ENCODE assay signal across 40 cellular contexts in genomic region chr10:126647116-126647515, GRCh38. TPM values are rescaled to one million over a fixed set of nuclear protein-coding genes. Genes with fewer than 3 reads are reported as not detected.
"Had no signal": no experiment of that assay in that cellular context is flagged by ENCODE, and none has a peak within 500 bp of the region (broad histone marks: within the 10 kb centered on the region; RNA-seq: fewer than 3 reads in every experiment).

No MANE protein-coding gene starts in this region.

- H3K4me1 Mint-ChIP-seq: activated CD4-positive, alpha-beta T cell treated with anti-CD3 and anti-CD28 coated beads for 36 hours; activated CD4-positive, alpha-beta T cell treated with anti-CD3 and anti-CD28 coated beads, Interleukin-2, amount 10 ng/mL, durations not matched to agents 24 days and 14 days; activated CD8-positive, alpha-beta memory T cell treated with anti-CD3 and anti-CD28 coated beads, Interleukin-2, amount 10 ng/mL, durations not matched to agents 7 days and 5 days; activated naive CD4-positive, alpha-beta T cell treated with anti-CD3 and anti-CD28 coated beads, Interleukin-2, amount 50 U/mL, for 24 hours; activated naive CD8-positive, alpha-beta T cell treated with anti-CD3 and anti-CD28 coated beads for 36 hours; activated naive CD8-positive, alpha-beta T cell treated with anti-CD3 and anti-CD28 coated beads, Interleukin-2, amount 50 U/mL, for 24 hours; central memory CD8-positive, alpha-beta T cell; T-helper 17 cell had no signal

- H3K9me3 ChIP-seq: adrenal gland, esophagus muscularis mucosa, gastrocnemius medialis, heart left ventricle had no signal

- H3K27me3 ChIP-seq: adrenal gland, esophagus muscularis mucosa, foreskin keratinocyte, gastrocnemius medialis, heart left ventricle had no signal

- DNase-seq: activated CD4-positive, alpha-beta memory T cell treated with anti-CD3 and anti-CD28 coated beads for 36 hours; activated CD4-positive, alpha-beta T cell treated with anti-CD3 and anti-CD28 coated beads for 36 hours; activated CD4-positive, alpha-beta T cell treated with anti-CD3 and anti-CD28 coated beads, Interleukin-2, amount 10 ng/mL, durations not matched to agents 24 days and 14 days; activated CD4-positive, CD25-positive, alpha-beta regulatory T cell; activated CD4-positive, CD25-positive, alpha-beta regulatory T cell treated with anti-CD3 and anti-CD28 coated beads, Interleukin-2, amount 50 U/mL, for 72 hours; activated CD8-positive, alpha-beta memory T cell treated with anti-CD3 and anti-CD28 coated beads, Interleukin-2, amount 10 ng/mL, durations not matched to agents 7 days and 5 days; activated CD8-positive, alpha-beta memory T cell treated with anti-CD3 and anti-CD28 coated beads, Interleukin-2, amount 50 U/mL, for 4 hours; activated CD8-positive, alpha-beta T cell treated with anti-CD3 and anti-CD28 coated beads, Interleukin-2, amount 10 ng/mL, durations not matched to agents 7 days and 5 days; activated effector memory CD4-positive, alpha-beta T cell treated with anti-CD3 and anti-CD28 coated beads, Interleukin-2, amount 50 U/mL, for 16 hours; activated naive CD4-positive, alpha-beta T cell treated with anti-CD3 and anti-CD28 coated beads for 36 hours; activated naive CD8-positive, alpha-beta T cell treated with anti-CD3 and anti-CD28 coated beads for 36 hours; activated naive CD8-positive, alpha-beta T cell treated with anti-CD3 and anti-CD28 coated beads, Interleukin-2, amount 50 U/mL, for 24 hours; activated T-cell treated with anti-CD3 and anti-CD28 coated beads, Interleukin-2, amount 50 U/mL, for 1 hour; activated T-cell treated with anti-CD3 and anti-CD28 coated beads, Interleukin-2, amount 50 U/mL, for 48 hours; adrenal gland; amygdala; aorta; effector CD4-positive, alpha-beta T cell; effector memory CD8-positive, alpha-beta T cell; erythroblast; foreskin keratinocyte; gastrocnemius medialis; glutamatergic neuron; heart left ventricle; T-helper 1 cell; T-helper 17 cell; T1000 had no signal

- FAIRE-seq: bronchial epithelial cell had no signal

- H3K9me3 Mint-ChIP-seq: activated naive CD4-positive, alpha-beta T cell treated with anti-CD3 and anti-CD28 coated beads for 36 hours; activated naive CD4-positive, alpha-beta T cell treated with anti-CD3 and anti-CD28 coated beads, Interleukin-2, amount 50 U/mL, for 24 hours; activated naive CD8-positive, alpha-beta T cell treated with anti-CD3 and anti-CD28 coated beads for 36 hours; T-helper 2 cell treated with Interferon-gamma antibody and Interleukin-4, amounts not matched to agents 5 μg/mL and 100 μg/mL, for 36 hours had no signal

- H3K4me3 ChIP-seq: adrenal gland, coronary artery, esophagus muscularis mucosa, gastrocnemius medialis, heart left ventricle had no signal

- H3K27ac Mint-ChIP-seq: activated CD4-positive, alpha-beta memory T cell treated with anti-CD3 and anti-CD28 coated beads for 36 hours; activated CD4-positive, alpha-beta T cell treated with anti-CD3 and anti-CD28 coated beads for 36 hours; activated CD4-positive, alpha-beta T cell treated with anti-CD3 and anti-CD28 coated beads, Interleukin-2, amount 10 ng/mL, durations not matched to agents 24 days and 14 days; activated CD8-positive, alpha-beta memory T cell treated with anti-CD3 and anti-CD28 coated beads, Interleukin-2, amount 10 ng/mL, durations not matched to agents 7 days and 5 days; activated CD8-positive, alpha-beta T cell treated with anti-CD3 and anti-CD28 coated beads, Interleukin-2, amount 10 ng/mL, durations not matched to agents 7 days and 5 days; activated naive CD4-positive, alpha-beta T cell treated with anti-CD3 and anti-CD28 coated beads for 36 hours; activated naive CD4-positive, alpha-beta T cell treated with anti-CD3 and anti-CD28 coated beads, Interleukin-2, amount 50 U/mL, for 24 hours; activated naive CD8-positive, alpha-beta T cell treated with anti-CD3 and anti-CD28 coated beads for 36 hours; activated naive CD8-positive, alpha-beta T cell treated with anti-CD3 and anti-CD28 coated beads, Interleukin-2, amount 50 U/mL, for 24 hours; activated T-helper 1 cell treated with anti-CD3 and anti-CD28 coated beads, Interleukin-12 subunit alpha, Interleukin-12 subunit beta, Interleukin-2, Interleukin-4 antibody, amounts not matched to agents 30 ng/mL and 10 ng/mL and 1 ng/mL, durations not matched to agents 14 hours and 24 hours and 36 hours; activated T-helper 2 cell treated with anti-CD3 and anti-CD28 coated beads, Interferon-gamma antibody, Interleukin-2, Interleukin-4, amounts not matched to agents 10 μg/mL and 5 μg/mL and 100 μg/mL, durations not matched to agents 14 hours and 24 hours and 36 hours; dendritic cell treated with granulocyte-macrophage colony-stimulating factor and Interleukin-4, amounts not matched to agents 40 ng/mL and 50 ng/mL, for 4 days; effector memory CD8-positive, alpha-beta T cell; T-helper 17 cell; T-helper 2 cell treated with Interferon-gamma antibody and Interleukin-4, amounts not matched to agents 5 μg/mL and 100 μg/mL, for 36 hours had no signal

- H3K36me3 ChIP-seq: adrenal gland, esophagus muscularis mucosa, gastrocnemius medialis, heart left ventricle had no signal

- H3K4me3 Mint-ChIP-seq: activated CD4-positive, alpha-beta memory T cell treated with anti-CD3 and anti-CD28 coated beads for 36 hours; activated CD4-positive, alpha-beta T cell treated with anti-CD3 and anti-CD28 coated beads for 36 hours; activated CD4-positive, alpha-beta T cell treated with anti-CD3 and anti-CD28 coated beads, Interleukin-2, amount 10 ng/mL, durations not matched to agents 24 days and 14 days; activated CD8-positive, alpha-beta memory T cell treated with anti-CD3 and anti-CD28 coated beads, Interleukin-2, amount 10 ng/mL, durations not matched to agents 7 days and 5 days; activated CD8-positive, alpha-beta T cell treated with anti-CD3 and anti-CD28 coated beads, Interleukin-2, amount 10 ng/mL, durations not matched to agents 7 days and 5 days; activated naive CD4-positive, alpha-beta T cell treated with anti-CD3 and anti-CD28 coated beads for 36 hours; activated naive CD4-positive, alpha-beta T cell treated with anti-CD3 and anti-CD28 coated beads, Interleukin-2, amount 50 U/mL, for 24 hours; activated naive CD8-positive, alpha-beta T cell treated with anti-CD3 and anti-CD28 coated beads for 36 hours; activated naive CD8-positive, alpha-beta T cell treated with anti-CD3 and anti-CD28 coated beads, Interleukin-2, amount 50 U/mL, for 24 hours; activated T-helper 1 cell treated with anti-CD3 and anti-CD28 coated beads, Interleukin-12 subunit alpha, Interleukin-12 subunit beta, Interleukin-2, Interleukin-4 antibody, amounts not matched to agents 30 ng/mL and 10 ng/mL and 1 ng/mL, durations not matched to agents 14 hours and 24 hours and 36 hours; brain; central memory CD8-positive, alpha-beta T cell; dendritic cell treated with granulocyte-macrophage colony-stimulating factor and Interleukin-4, amounts not matched to agents 40 ng/mL and 50 ng/mL, for 4 days; effector memory CD8-positive, alpha-beta T cell; T-helper 17 cell; T-helper 2 cell treated with Interferon-gamma antibody and Interleukin-4, amounts not matched to agents 5 μg/mL and 100 μg/mL, for 36 hours had no signal

- H3K36me3 Mint-ChIP-seq: activated CD4-positive, alpha-beta memory T cell treated with anti-CD3 and anti-CD28 coated beads for 36 hours; activated naive CD4-positive, alpha-beta T cell treated with anti-CD3 and anti-CD28 coated beads, Interleukin-2, amount 50 U/mL, for 24 hours; activated naive CD8-positive, alpha-beta T cell treated with anti-CD3 and anti-CD28 coated beads for 36 hours; brain had no signal

- ATAC-seq: activated CD4-positive, alpha-beta T cell treated with anti-CD3 and anti-CD28 coated beads for 36 hours; activated CD8-positive, alpha-beta memory T cell treated with anti-CD3 and anti-CD28 coated beads, Interleukin-2, amount 10 ng/mL, durations not matched to agents 7 days and 5 days; activated CD8-positive, alpha-beta T cell treated with anti-CD3 and anti-CD28 coated beads, Interleukin-2, amount 10 ng/mL, durations not matched to agents 7 days and 5 days; activated naive CD8-positive, alpha-beta T cell treated with anti-CD3 and anti-CD28 coated beads, Interleukin-2, amount 50 U/mL, for 24 hours; effector memory CD8-positive, alpha-beta T cell; gastrocnemius medialis; heart left ventricle; T-helper 17 cell had no signal

- H3K27ac ChIP-seq: adrenal gland, coronary artery, esophagus muscularis mucosa, foreskin keratinocyte, gastrocnemius medialis, heart left ventricle had no signal

- H3K27me3 Mint-ChIP-seq: activated CD4-positive, alpha-beta memory T cell treated with anti-CD3 and anti-CD28 coated beads for 36 hours; activated CD4-positive, alpha-beta T cell treated with anti-CD3 and anti-CD28 coated beads, Interleukin-2, amount 10 ng/mL, durations not matched to agents 24 days and 14 days; activated CD8-positive, alpha-beta memory T cell treated with anti-CD3 and anti-CD28 coated beads, Interleukin-2, amount 10 ng/mL, durations not matched to agents 7 days and 5 days; activated naive CD4-positive, alpha-beta T cell treated with anti-CD3 and anti-CD28 coated beads, Interleukin-2, amount 50 U/mL, for 24 hours; activated naive CD8-positive, alpha-beta T cell treated with anti-CD3 and anti-CD28 coated beads for 36 hours; activated naive CD8-positive, alpha-beta T cell treated with anti-CD3 and anti-CD28 coated beads, Interleukin-2, amount 50 U/mL, for 24 hours; central memory CD8-positive, alpha-beta T cell; dendritic cell treated with granulocyte-macrophage colony-stimulating factor and Interleukin-4, amounts not matched to agents 40 ng/mL and 50 ng/mL, for 4 days; effector memory CD8-positive, alpha-beta T cell; T-helper 17 cell had no signal

- H3K4me1 ChIP-seq: adrenal gland, esophagus muscularis mucosa, gastrocnemius medialis, heart left ventricle had no signal

RNA-seq across cellular contexts. Expression of gene C10orf90, which starts 23.4 kb away (rescaled TPM):
- total RNA-seq: activated CD4-positive, alpha-beta memory T cell treated with anti-CD3 and anti-CD28 coated beads for 36 hours; activated CD4-positive, alpha-beta T cell treated with anti-CD3 and anti-CD28 coated beads for 36 hours; activated CD4-positive, alpha-beta T cell treated with anti-CD3 and anti-CD28 coated beads, Interleukin-2, amount 10 ng/mL, durations not matched to agents 24 days and 14 days; activated CD8-positive, alpha-beta memory T cell treated with anti-CD3 and anti-CD28 coated beads for 36 hours; activated CD8-positive, alpha-beta memory T cell treated with anti-CD3 and anti-CD28 coated beads, Interleukin-2, amount 10 ng/mL, durations not matched to agents 7 days and 5 days; activated CD8-positive, alpha-beta T cell treated with anti-CD3 and anti-CD28 coated beads, Interleukin-2, amount 10 ng/mL, durations not matched to agents 7 days and 5 days; activated naive CD4-positive, alpha-beta T cell treated with anti-CD3 and anti-CD28 coated beads for 36 hours; activated naive CD8-positive, alpha-beta T cell treated with anti-CD3 and anti-CD28 coated beads for 36 hours; activated T-helper 1 cell treated with anti-CD3 and anti-CD28 coated beads, Interleukin-12 subunit alpha, Interleukin-12 subunit beta, Interleukin-2, Interleukin-4 antibody, amounts not matched to agents 30 ng/mL and 10 ng/mL and 1 ng/mL, durations not matched to agents 14 hours and 24 hours and 36 hours; activated T-helper 2 cell treated with anti-CD3 and anti-CD28 coated beads, Interferon-gamma antibody, Interleukin-2, Interleukin-4, amounts not matched to agents 10 μg/mL and 5 μg/mL and 100 μg/mL, durations not matched to agents 14 hours and 24 hours and 36 hours; aorta; bronchial epithelial cell; cardiac septum; cerebellum; foreskin keratinocyte; gastrocnemius medialis; heart left ventricle had no signal
- polyA plus RNA-seq: aorta, foreskin keratinocyte, heart left ventricle had no signal
